ENCODE assay signal across 8 cellular contexts in the genomic region with DNA sequence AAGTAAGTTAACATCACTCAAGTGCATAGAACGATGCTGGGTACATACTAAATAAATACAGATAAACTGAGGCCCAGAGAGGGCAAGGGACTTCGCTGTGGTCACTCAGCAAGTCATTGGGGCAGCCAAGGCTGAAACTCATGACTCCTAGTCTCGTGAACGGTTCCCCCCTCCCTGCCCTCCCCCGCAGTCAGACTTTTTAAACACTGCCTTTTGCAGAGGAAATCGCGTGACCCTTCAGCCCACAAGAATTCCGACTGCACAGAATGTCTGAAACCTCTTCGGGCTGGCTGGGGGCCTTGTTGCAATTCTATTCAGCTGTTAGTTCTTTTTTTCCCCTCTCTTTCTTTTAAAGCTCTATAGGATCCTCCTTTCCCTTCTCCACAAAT. TPM values are rescaled to one million over a fixed set of nuclear protein-coding genes. Genes with fewer than 3 reads are reported as not detected.
A peak's percentile ranks its signal among the peaks of the same experiment; 100 is the strongest.
DNase-seq lines count a peak whose midpoint lies in the region; ATAC-seq, FAIRE-seq and TF ChIP-seq lines count a peak whose summit lies in the region.

No MANE protein-coding gene starts in this region.

- H3K4me1 ChIP-seq in A549 (peaks cover 66% of the 10 kb centered on the region), fibroblast of lung (ENCODE audit: control insufficient read depth, extremely low read depth, insufficient read depth, low read length) (peaks cover 59% of the 10 kb centered on the region), aorta (ENCODE audit: control insufficient read depth in 1 of 2, insufficient read depth in 2 of 2, low read length in 2 of 2) (peaks cover 0 to 4% of the 10 kb centered on the region in 2 donors)

- TF ChIP-seq RAD21 in A549 (conservative IDR thresholded peaks at IDR 0.05 in 1 of 2, IDR thresholded peaks at IDR 0.05 in 1 of 2): no peak

- TF ChIP-seq EP300 in A549 (IDR thresholded peaks at IDR 0.05): peak in 1 of 2 experiments; percentile 52; a peak in 1 of 5 replicates

- WGBS in A549 (ENCODE audit: missing lambda C conversion rate): 13% methylated on average over 9 of the region's 9 CpGs
- 43 to 54% methylated on average over 9 of the region's 9 CpGs for WGBS in aorta, 2 donors

- H3K9ac ChIP-seq in fibroblast of lung (ENCODE audit: insufficient read depth, low read length): peak overlapping the region; percentile 51

- CTCF ChIA-PET in A549 (lab: Yijun Ruan, JAX): interaction anchor here (1.1 to 1.2 kb wide), 3 partner anchors 9 to 158 kb away, joined by 3 to 4 read pairs (median 3); no protein-coding TSS in a partner anchor

- peaks cover 84% of the 10 kb centered on the region for H3K79me2 ChIP-seq in fibroblast of lung (ENCODE audit: control insufficient read depth, insufficient read depth, low read length)

- DNase-seq in A549 (ENCODE audit: low read depth in 1 of 2, low spot score in 1 of 2) (peak in 1 of 2 experiments; percentile 51), fibroblast of lung (ENCODE audit: low read depth in 2 of 2) (peak; percentile 98 to 99), posterior vena cava (ENCODE audit: low spot score) (peak; percentile 94), aorta (peak; percentile 88 to 93), cortex of kidney (lab: John Stamatoyannopoulos, UW) (no peak)
- DNase-seq in activated CD4-positive, alpha-beta T cell treated with anti-CD3 and anti-CD28 coated beads, Interleukin-2, amount 50 U/mL, for 24 hours (ENCODE audit: low read depth in 1 of 2, low spot score in 1 of 2): peak; percentile 10 to 53

- no peak for TF ChIP-seq POLR2A in A549 (IDR thresholded peaks at IDR 0.05; ENCODE audit: low read length)

- ATAC-seq in A549 (peak; percentile 22 to 30), GM18907 (IDR thresholded peaks at IDR 0.05; ENCODE audit: unreplicated experiment) (peak; percentile 33), HG03439 (IDR thresholded peaks at IDR 0.05; ENCODE audit: unreplicated experiment) (peak; percentile 26), aorta (ENCODE audit: low FRiP score) (peak; percentile 56)

- H3K27me3 ChIP-seq in fibroblast of lung (ENCODE audit: control insufficient read depth, insufficient read depth, low read length): no peaks in the 10 kb centered on the region
- no peaks in the 10 kb centered on the region for H3K27me3 ChIP-seq in aorta (ENCODE audit: control insufficient read depth in 1 of 2, insufficient read depth in 2 of 2, low read length in 1 of 2)

- H3K36me3 ChIP-seq in fibroblast of lung (ENCODE audit: control insufficient read depth, insufficient read depth, low read length): peaks cover 4% of the 10 kb centered on the region
- H3K36me3 ChIP-seq in aorta (ENCODE audit: control insufficient read depth in 1 of 2, insufficient read depth in 2 of 2, low read length in 1 of 2): no peaks in the 10 kb centered on the region

- H4K20me1 ChIP-seq in fibroblast of lung (ENCODE audit: control insufficient read depth, extremely low read depth, insufficient read depth, low read length): no peaks in the 10 kb centered on the region

- no peak overlapping the region for H2AFZ ChIP-seq in fibroblast of lung (ENCODE audit: low read length)

- H3K4me2 ChIP-seq in A549 (peak overlapping the region; percentile 83), fibroblast of lung (ENCODE audit: extremely low read depth, insufficient read depth, low read length) (peak overlapping the region; percentile 51)

- H3K27ac ChIP-seq in A549: peak overlapping the region; percentile 79 to 89
- H3K27ac ChIP-seq in fibroblast of lung (ENCODE audit: insufficient read depth, low read length): peak overlapping the region; percentile 94
- H3K27ac ChIP-seq in aorta (ENCODE audit: low read depth in 1 of 2, low read length in 2 of 2): peak overlapping the region in 1 of 2 donors; percentile 87

- H3K9me3 ChIP-seq in A549: no peaks in the 10 kb centered on the region
- H3K9me3 ChIP-seq in fibroblast of lung (ENCODE audit: control insufficient read depth, insufficient read depth, low read depth, low read length): no peaks in the 10 kb centered on the region
- H3K9me3 ChIP-seq in aorta (ENCODE audit: control insufficient read depth, low read length): no peaks in the 10 kb centered on the region

- FAIRE-seq in A549 (lab: Jason Lieb, UNC): no peak

- TF ChIP-seq CTCF in A549 (IDR thresholded peaks at IDR 0.05) (no peak), fibroblast of lung (conservative IDR thresholded peaks at IDR 0.05 in 1 of 2, IDR thresholded peaks at IDR 0.05 in 1 of 2; ENCODE audit: low read depth in 1 of 2, low read length in 2 of 2) (no peak)

- intact Hi-C loops in posterior vena cava (cut with DNase I) (no loop called here), aorta (cut with DNase I) (loop anchor here in 1 of 2 donors (2.0 kb wide), 1 partner anchor 27 kb away; no protein-coding TSS in a partner anchor)

- POLR2A ChIA-PET in A549 (lab: Yijun Ruan, JAX): interaction anchor here (0.6 kb wide), 1 partner anchor 19 kb away, joined by 7 read pairs; no protein-coding TSS in a partner anchor

- H3K4me3 ChIP-seq in A549: no peak overlapping the region
- no peak overlapping the region for H3K4me3 ChIP-seq in fibroblast of lung (replicated peaks in 1 of 4; ENCODE audit: control extremely low read depth in 1 of 4, insufficient read depth in 1 of 4, low read depth in 3 of 4, low read length in 4 of 4)
- no peak overlapping the region for H3K4me3 ChIP-seq in aorta (ENCODE audit: low read length in 2 of 2)

TF ChIP-seq in A549, 52 proteins besides CTCF, POLR2A, EP300 and RAD21:
- no peak for TF ChIP-seq POLR2AphosphoS2 (conservative IDR thresholded peaks at IDR 0.05; ENCODE audit: low read length)
- TF ChIP-seq EHMT2 (IDR thresholded peaks at IDR 0.05; ENCODE audit: low read depth): no peak
- peak; percentile 77 for TF ChIP-seq BHLHE40 (IDR thresholded peaks at IDR 0.05; ENCODE audit: low read depth, low read length)
- TF ChIP-seq ZNF302 (CRISPR knock-in tag; IDR thresholded peaks at IDR 0.05): no peak
- TF ChIP-seq JUN (IDR thresholded peaks at IDR 0.05): peak; percentile 7 to 43; a peak in 2 of 5 replicates
- TF ChIP-seq, protein P1, sequence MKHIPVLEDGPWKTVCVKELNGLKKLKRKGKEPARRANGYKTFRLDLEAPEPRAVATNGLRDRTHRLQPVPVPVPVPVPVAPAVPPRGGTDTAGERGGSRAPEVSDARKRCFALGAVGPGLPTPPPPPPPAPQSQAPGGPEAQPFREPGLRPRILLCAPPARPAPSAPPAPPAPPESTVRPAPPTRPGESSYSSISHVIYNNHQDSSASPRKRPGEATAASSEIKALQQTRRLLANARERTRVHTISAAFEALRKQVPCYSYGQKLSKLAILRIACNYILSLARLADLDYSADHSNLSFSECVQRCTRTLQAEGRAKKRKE (CRISPR knock-in tag; IDR thresholded peaks at IDR 0.05; ENCODE audit: low read depth): 0 out of 2 replicates have a peak, but pooled peaks have one; percentile 8
- peak; percentile 82 for TF ChIP-seq ZFP36 (IDR thresholded peaks at IDR 0.05; ENCODE audit: borderline replicate concordance, partially characterized antibody)
- no peak for TF ChIP-seq CEBPB (IDR thresholded peaks at IDR 0.05)
TF ChIP-seq in A549: peak in this region for 4.

RNA-seq across cellular contexts. Expression of gene NEK6, which starts 28.1 kb away (rescaled TPM):
- polyA plus RNA-seq in A549 (2011; rRNA removed) (33.7 and 38.7 TPM in 2 replicates), A549 (2017; fragmentation: RNase III; extraction: RNeasy Plus Mini Kit Qiagen cat#74134 plus additional on column Dnase treatment) (26.1 to 38.6 TPM (median 29.8 TPM) in 3 replicates), fibroblast of lung (71.4 and 102 TPM in 2 replicates), aorta (10 to 100 TPM in 1 of 2 donors, 1 to 10 TPM in 1; 8.2 to 13.4 TPM)
- polyA plus RNA-seq in A549 (2012; cell fraction: cytosol; rRNA removed): 52.0 and 59.5 TPM in 2 replicates
- polyA plus RNA-seq in A549 (2012; cell fraction: nucleus; rRNA removed): 64.3 and 69.2 TPM in 2 replicates
- polyA minus RNA-seq in A549 (2011; rRNA and poly(A)+ RNA removed): 49.7 and 58.1 TPM in 2 replicates
- total RNA-seq in fibroblast of lung (64.5 and 71.2 TPM in 2 replicates), posterior vena cava (10 to 100 TPM; 56.9 to 62.7 TPM), aorta (10 to 100 TPM; 60.5 to 72.8 TPM)
- polyA plus RNA-seq in fibroblast of lung (2012): 55.8 and 75.3 TPM in 2 replicates
- 119 and 153 TPM in 2 replicates for polyA minus RNA-seq in fibroblast of lung (ENCODE audit: low replicate concordance)
